In the genomic region with DNA sequence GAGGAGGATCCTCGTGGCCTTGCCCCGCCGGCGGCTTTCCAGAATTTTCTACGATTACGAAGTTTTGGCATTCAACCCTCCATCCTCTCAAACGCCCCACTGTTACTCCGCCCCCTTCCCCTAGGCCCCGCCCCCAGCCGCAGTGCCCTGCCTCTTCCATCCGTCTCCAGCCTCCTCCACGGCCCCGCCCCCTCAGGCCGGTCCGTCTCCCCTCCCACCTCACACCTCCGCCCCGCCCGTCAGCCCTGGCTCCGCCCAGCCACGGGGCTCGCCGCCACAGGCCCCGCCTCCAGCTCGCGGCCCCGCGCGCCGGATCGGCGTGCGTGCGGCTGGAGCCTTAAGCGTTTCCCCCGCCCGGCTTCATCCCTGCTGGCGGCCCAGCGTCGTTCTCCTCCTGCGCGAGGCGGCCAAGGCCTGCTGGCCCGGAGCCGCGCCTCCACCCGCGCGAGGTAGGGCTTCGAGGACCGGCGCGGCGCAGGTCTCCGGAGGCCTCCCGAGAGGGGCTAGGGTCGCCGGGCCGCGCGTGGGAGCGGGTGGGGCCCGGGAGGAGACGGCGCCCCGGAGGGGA, we compare ENCODE assay signal across 8 cellular contexts. TPM values are rescaled to one million over a fixed set of nuclear protein-coding genes. Genes with fewer than 3 reads are reported as not detected.
DNase-seq lines count a peak whose midpoint lies in the region; ATAC-seq and TF ChIP-seq lines count a peak whose summit lies in the region.

A gene with protein sequence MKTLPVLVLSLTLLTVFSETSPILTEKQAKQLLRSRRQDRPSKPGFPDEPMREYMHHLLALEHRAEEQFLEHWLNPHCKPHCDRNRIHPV (minus strand): TSS at position 109 of the 568 bp plus-strand sequence. CDS start 18,110 bp downstream, outside the sequence.
Gene DGKE, plus strand, starts transcription at position 340 of the 568 bp plus-strand sequence. CDS start 645 bp downstream, outside the sequence.

- H3K36me3 Mint-ChIP-seq in activated T-cell treated with anti-CD3 and anti-CD28 coated beads, Interleukin-2, amount 50 U/mL, for 72 hours (ENCODE audit: insufficient read depth in 2 of 2): peaks cover 3 to 16% of the 10 kb centered on the region in 2 donors
- no peaks in the 10 kb centered on the region for H3K36me3 Mint-ChIP-seq in naive B cell
- H3K36me3 Mint-ChIP-seq in stimulated activated effector memory CD8-positive, alpha-beta T cell treated with anti-CD3 and anti-CD28 coated beads, Interleukin-12 subunit alpha, Interleukin-12 subunit beta, amount 100 ng/mL, for 72 hours: peaks cover 63% of the 10 kb centered on the region

- H3K27ac ChIP-seq in esophagus squamous epithelium: peak within 1 kb of the TSS; percentile 80 to 93 (median 90)

- H3K9me3 ChIP-seq in esophagus squamous epithelium: no peaks in the 10 kb centered on the region

- DNase-seq in DMS53 (lab: John Stamatoyannopoulos, UW) (peak; percentile 96), OCI-M1 (lab: John Stamatoyannopoulos, UW) (peak; percentile 92), esophagus squamous epithelium (lab: John Stamatoyannopoulos, UW) (peak; percentile 89), naive B cell (peak; percentile 98)
- peak; percentile 99 for DNase-seq in activated T-cell treated with anti-CD3 and anti-CD28 coated beads, Interleukin-2, amount 50 U/mL, for 72 hours
- peak; percentile 97 to 99 for DNase-seq in stimulated activated effector memory CD8-positive, alpha-beta T cell treated with anti-CD3 and anti-CD28 coated beads, Interleukin-12 subunit alpha, Interleukin-12 subunit beta, amount 100 ng/mL, for 72 hours (ENCODE audit: low spot score in 2 of 2)

- no peak for TF ChIP-seq RAD21 in Ishikawa (IDR thresholded peaks at IDR 0.05; ENCODE audit: low read depth)

- H3K27ac Mint-ChIP-seq in activated T-cell treated with anti-CD3 and anti-CD28 coated beads, Interleukin-2, amount 50 U/mL, for 72 hours: peak within 1 kb of the TSS; percentile 93
- peak within 1 kb of the TSS; percentile 61 to 96 (median 83) for H3K27ac Mint-ChIP-seq in naive B cell
- peak within 1 kb of the TSS; percentile 90 for H3K27ac Mint-ChIP-seq in stimulated activated effector memory CD8-positive, alpha-beta T cell treated with anti-CD3 and anti-CD28 coated beads, Interleukin-12 subunit alpha, Interleukin-12 subunit beta, amount 100 ng/mL, for 72 hours

- TF ChIP-seq POLR2A in esophagus squamous epithelium (IDR thresholded peaks at IDR 0.05): peak in 2 of 4 donors; percentile 29 to 77

- WGBS in esophagus squamous epithelium, 2 donors: 2% methylated on average over 11 of the region's 65 CpGs; no CpG with 5 or more reads in 1 of the 2 donors

- intact Hi-C loops in esophagus squamous epithelium (cut with DNase I): no loop called here

- peaks cover 55% of the 10 kb centered on the region for H3K4me1 Mint-ChIP-seq in activated T-cell treated with anti-CD3 and anti-CD28 coated beads, Interleukin-2, amount 50 U/mL, for 72 hours (ENCODE audit: low read depth)
- H3K4me1 Mint-ChIP-seq in naive B cell: peaks cover 32 to 46% (median 37%) of the 10 kb centered on the region in 3 donors
- peaks cover 54% of the 10 kb centered on the region for H3K4me1 Mint-ChIP-seq in stimulated activated effector memory CD8-positive, alpha-beta T cell treated with anti-CD3 and anti-CD28 coated beads, Interleukin-12 subunit alpha, Interleukin-12 subunit beta, amount 100 ng/mL, for 72 hours

- H3K4me1 ChIP-seq in esophagus squamous epithelium: peaks cover 0 to 55% (median 22%) of the 10 kb centered on the region in 3 donors

- no peaks in the 10 kb centered on the region for H3K9me3 Mint-ChIP-seq in activated T-cell treated with anti-CD3 and anti-CD28 coated beads, Interleukin-2, amount 50 U/mL, for 72 hours
- no peaks in the 10 kb centered on the region for H3K9me3 Mint-ChIP-seq in naive B cell
- no peaks in the 10 kb centered on the region for H3K9me3 Mint-ChIP-seq in stimulated activated effector memory CD8-positive, alpha-beta T cell treated with anti-CD3 and anti-CD28 coated beads, Interleukin-12 subunit alpha, Interleukin-12 subunit beta, amount 100 ng/mL, for 72 hours

- TF ChIP-seq CTCF in esophagus squamous epithelium (IDR thresholded peaks at IDR 0.05): peak in 1 of 6 experiments; percentile 4

- no peak for TF ChIP-seq EP300 in Ishikawa (IDR thresholded peaks at IDR 0.05; ENCODE audit: borderline replicate concordance)

- H3K27me3 Mint-ChIP-seq in activated T-cell treated with anti-CD3 and anti-CD28 coated beads, Interleukin-2, amount 50 U/mL, for 72 hours (ENCODE audit: low read depth): no peaks in the 10 kb centered on the region
- no peaks in the 10 kb centered on the region for H3K27me3 Mint-ChIP-seq in naive B cell

- ATAC-seq in GM21717 (IDR thresholded peaks at IDR 0.05; ENCODE audit: unreplicated experiment): peak; percentile 77
- peak; percentile 87 to 92 for ATAC-seq in activated T-cell treated with anti-CD3 and anti-CD28 coated beads, Interleukin-2, amount 50 U/mL, for 72 hours (replicated peaks in 1 of 2)
- peak; percentile 82 to 86 for ATAC-seq in naive B cell (ENCODE audit: low read depth in 2 of 2)
- peak; percentile 88 for ATAC-seq in stimulated activated effector memory CD8-positive, alpha-beta T cell treated with anti-CD3 and anti-CD28 coated beads, Interleukin-12 subunit alpha, Interleukin-12 subunit beta, amount 100 ng/mL, for 72 hours

- H3K27me3 ChIP-seq in esophagus squamous epithelium: no peaks in the 10 kb centered on the region

- H3K4me3 Mint-ChIP-seq in activated T-cell treated with anti-CD3 and anti-CD28 coated beads, Interleukin-2, amount 50 U/mL, for 72 hours: peak within 1 kb of the TSS; percentile 94 to 95
- peak within 1 kb of the TSS; percentile 93 to 96 (median 94) for H3K4me3 Mint-ChIP-seq in naive B cell
- H3K4me3 Mint-ChIP-seq in stimulated activated effector memory CD8-positive, alpha-beta T cell treated with anti-CD3 and anti-CD28 coated beads, Interleukin-12 subunit alpha, Interleukin-12 subunit beta, amount 100 ng/mL, for 72 hours: peak within 1 kb of the TSS; percentile 90

- H3K4me3 ChIP-seq in esophagus squamous epithelium: peak within 1 kb of the TSS; percentile 67 to 81 (median 74)

- H3K36me3 ChIP-seq in esophagus squamous epithelium: peaks cover 0 to 9% (median 0%) of the 10 kb centered on the region in 3 donors

TF ChIP-seq in Ishikawa, 13 proteins besides CTCF, POLR2A, EP300 and RAD21:
- TF ChIP-seq CREB1 (IDR thresholded peaks at IDR 0.05; ENCODE audit: low read depth): no peak
- TF ChIP-seq EGR1 (IDR thresholded peaks at IDR 0.05): no peak
- no peak for TF ChIP-seq USF1 (IDR thresholded peaks at IDR 0.05)
- TF ChIP-seq, protein P1, sequence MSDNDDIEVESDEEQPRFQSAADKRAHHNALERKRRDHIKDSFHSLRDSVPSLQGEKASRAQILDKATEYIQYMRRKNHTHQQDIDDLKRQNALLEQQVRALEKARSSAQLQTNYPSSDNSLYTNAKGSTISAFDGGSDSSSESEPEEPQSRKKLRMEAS (IDR thresholded peaks at IDR 0.05): peak; percentile 75
- TF ChIP-seq CEBPB (IDR thresholded peaks at IDR 0.05): no peak
- peak; percentile 52 for TF ChIP-seq TAF1 (IDR thresholded peaks at IDR 0.05; ENCODE audit: low read depth)
- TF ChIP-seq ZBTB7A (IDR thresholded peaks at IDR 0.05; ENCODE audit: low read depth): peak; percentile 53; the same call in 1 of the 2 replicates
- no peak for TF ChIP-seq FOXM1 (IDR thresholded peaks at IDR 0.05; ENCODE audit: borderline replicate concordance, low read depth)
- no peak for TF ChIP-seq TEAD4 (IDR thresholded peaks at IDR 0.05)
- TF ChIP-seq TCF12 (IDR thresholded peaks at IDR 0.05; ENCODE audit: low read depth): peak; percentile 25; the same call in 1 of the 2 replicates

RNA-seq across cellular contexts. Expression of the first gene that starts in this region (rescaled TPM):
- 1 to 10 TPM; 4.0 to 4.5 TPM for total RNA-seq in activated T-cell treated with anti-CD3 and anti-CD28 coated beads, Interleukin-2, amount 50 U/mL, for 72 hours
- total RNA-seq in esophagus squamous epithelium: 1 to 10 TPM in 1 of 4 donors, under 1 TPM in 3; 0.27 to 1.7 (median 0.53) TPM
- polyA plus RNA-seq in naive B cell (ENCODE audit: low read depth in 6 of 6): 1 to 10 TPM in 5 of 6 donors, under 1 TPM in 1; 0.15 to 2.4 (median 1.4) TPM

RNA-seq across cellular contexts. Expression of gene DGKE, which starts in this region (rescaled TPM):
- total RNA-seq in activated T-cell treated with anti-CD3 and anti-CD28 coated beads, Interleukin-2, amount 50 U/mL, for 72 hours: 10 to 100 TPM; 25.0 to 34.6 TPM
- total RNA-seq in esophagus squamous epithelium: 10 to 100 TPM in 1 of 4 donors, 1 to 10 TPM in 3; 1.7 to 10.7 (median 7.9) TPM
- 1 to 10 TPM; 1.3 to 4.1 (median 3.3) TPM for polyA plus RNA-seq in naive B cell (ENCODE audit: low read depth in 6 of 6)

Comparison
In these comparisons a context has a peak if more than half of its experiments do, and no peak if none do; other contexts are left out.
1. Peak in every context shown above with its lines: DNase-seq, ATAC-seq, H3K4me3 ChIP-seq and H3K27ac ChIP-seq.